In the genomic region with DNA sequence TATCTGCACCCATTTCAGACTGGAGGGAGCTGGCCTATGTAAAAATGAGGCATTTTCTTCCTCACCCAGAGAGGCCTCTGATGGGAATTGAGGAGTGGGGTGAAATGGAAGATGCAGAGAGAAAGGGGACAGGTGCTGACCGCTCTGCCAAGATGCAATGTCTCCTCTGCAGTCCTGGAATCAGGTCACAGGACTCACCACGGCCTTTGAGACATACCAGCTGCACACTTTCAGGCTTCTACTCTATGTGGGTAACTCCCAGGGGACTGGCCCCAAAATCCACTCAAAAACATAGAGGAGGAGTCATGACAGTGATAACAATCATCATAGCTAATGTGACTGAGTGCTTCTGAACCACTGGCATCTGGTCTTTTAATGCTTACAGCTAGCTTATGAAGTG, we compare ENCODE assay signal across 5 cellular contexts.
DNase-seq lines count a peak whose midpoint lies in the region; ATAC-seq, FAIRE-seq and TF ChIP-seq lines count a peak whose summit lies in the region.
"Not testable (repeated sequence)": the region's sequence is repeated elsewhere in the genome, so short reads cannot be mapped to it uniquely, and the experiment has no call there.

No MANE protein-coding gene starts in this region.

- not testable (repeated sequence) for H3K4me3 ChIP-seq in DND-41 (ENCODE audit: low read depth in 1 of 2, low read length in 2 of 2); astrocyte (ENCODE audit: insufficient read depth, low read depth, low read length)

- not testable (repeated sequence) for H3K27me3 Mint-ChIP-seq in astrocyte (ENCODE audit: low read depth, unreplicated experiment)

- not testable (repeated sequence) for H3K79me2 ChIP-seq in DND-41 (ENCODE audit: insufficient read depth, low read length); astrocyte (ENCODE audit: insufficient read depth, low read length)

- not testable (repeated sequence) for H3K4me3 Mint-ChIP-seq in astrocyte (ENCODE audit: unreplicated experiment)

- FAIRE-seq in astrocyte (lab: Jason Lieb, UNC) = peak; percentile 94

- peaks cover 23% of the 10 kb centered on the region for H3K36me3 Mint-ChIP-seq in astrocyte (ENCODE audit: low read depth, unreplicated experiment)

- not testable (repeated sequence) for H3K27me3 ChIP-seq in DND-41 (ENCODE audit: insufficient read depth, low read length, poor library complexity); astrocyte (ENCODE audit: insufficient read depth, low read length)

- not testable (repeated sequence) for H3K9ac ChIP-seq in DND-41 (ENCODE audit: low read depth, low read length); astrocyte (ENCODE audit: low read length)

- TF ChIP-seq CTCF in DND-41 (IDR thresholded peaks at IDR 0.05; ENCODE audit: borderline replicate concordance, extremely low read depth, low read length, poor library complexity, severe bottlenecking); astrocyte (IDR thresholded peaks at IDR 0.05; ENCODE audit: insufficient read depth, low read depth, low read length): not testable (repeated sequence)

- H3K27ac ChIP-seq in DND-41 (ENCODE audit: low read length); astrocyte (ENCODE audit: low read depth, low read length): not testable (repeated sequence)

- H3K27ac Mint-ChIP-seq in astrocyte (ENCODE audit: unreplicated experiment) = not testable (repeated sequence)

- not testable (repeated sequence) for H3K4me1 ChIP-seq in DND-41 (ENCODE audit: insufficient read depth, low read length); astrocyte (ENCODE audit: insufficient read depth, low read length)

- H3K36me3 ChIP-seq in DND-41 (ENCODE audit: insufficient read depth, low read length); astrocyte (ENCODE audit: insufficient read depth, low read length): not testable (repeated sequence)

- H2AFZ ChIP-seq in DND-41 (ENCODE audit: low read depth, low read length); astrocyte (ENCODE audit: low read depth, low read length): not testable (repeated sequence)

- not testable (repeated sequence) for H4K20me1 ChIP-seq in DND-41 (ENCODE audit: insufficient read depth, low read length); astrocyte (ENCODE audit: insufficient read depth, low read length)

- not testable (repeated sequence) for H3K9me3 ChIP-seq in DND-41 (ENCODE audit: insufficient read depth, low read length, severe bottlenecking); astrocyte (ENCODE audit: insufficient read depth, low read depth, low read length)

- ATAC-seq in DND-41 (ENCODE audit: insufficient read depth, low read depth) = not testable (repeated sequence)

- H3K4me1 Mint-ChIP-seq in astrocyte (ENCODE audit: low read depth, unreplicated experiment) = not testable (repeated sequence)

- not testable (repeated sequence) for H3K4me2 ChIP-seq in DND-41 (ENCODE audit: insufficient read depth, low read length); astrocyte (ENCODE audit: low read length)

- DNase-seq in DND-41 = peak; percentile 7
- peak; percentile 86 for DNase-seq in SK-N-DZ (ENCODE audit: low spot score)
- DNase-seq in astrocyte (ENCODE audit: low read depth) = not testable (repeated sequence)
- DNase-seq in ecto neural progenitor cell (ENCODE audit: low spot score) = peak; percentile 1
- DNase-seq in mesenteric fat pad (ENCODE audit: low spot score) = peak; percentile 30

- H3K9me3 Mint-ChIP-seq in astrocyte (ENCODE audit: unreplicated experiment) = peaks cover 12% of the 10 kb centered on the region
